Comparison of ENCODE assay signal across 1 cellular context in the genomic region with DNA sequence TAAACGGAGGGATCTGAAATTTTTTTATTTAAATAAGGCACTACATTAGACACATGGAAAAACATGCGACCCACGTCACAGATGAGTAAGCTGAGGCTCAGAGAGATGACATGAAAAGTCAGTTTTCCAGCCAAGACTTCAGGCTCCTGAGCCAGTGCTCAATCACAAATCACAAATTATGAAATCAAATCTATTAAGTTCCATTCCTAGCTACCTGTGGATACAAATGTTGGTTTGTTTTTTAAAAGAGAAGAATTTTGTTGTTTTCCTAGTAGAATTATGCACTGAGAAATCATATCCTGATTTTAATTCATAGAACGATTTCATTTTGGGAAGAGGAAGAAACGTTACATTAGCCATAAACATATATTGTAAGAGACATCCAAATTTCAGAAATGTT.
TF ChIP-seq lines count a peak whose summit lies in the region.

No MANE protein-coding gene starts in this region.

TF ChIP-seq in SK-N-SH, 30 proteins besides CTCF, POLR2A, EP300 and RAD21 (continued from another document):
- TF ChIP-seq, protein P1, sequence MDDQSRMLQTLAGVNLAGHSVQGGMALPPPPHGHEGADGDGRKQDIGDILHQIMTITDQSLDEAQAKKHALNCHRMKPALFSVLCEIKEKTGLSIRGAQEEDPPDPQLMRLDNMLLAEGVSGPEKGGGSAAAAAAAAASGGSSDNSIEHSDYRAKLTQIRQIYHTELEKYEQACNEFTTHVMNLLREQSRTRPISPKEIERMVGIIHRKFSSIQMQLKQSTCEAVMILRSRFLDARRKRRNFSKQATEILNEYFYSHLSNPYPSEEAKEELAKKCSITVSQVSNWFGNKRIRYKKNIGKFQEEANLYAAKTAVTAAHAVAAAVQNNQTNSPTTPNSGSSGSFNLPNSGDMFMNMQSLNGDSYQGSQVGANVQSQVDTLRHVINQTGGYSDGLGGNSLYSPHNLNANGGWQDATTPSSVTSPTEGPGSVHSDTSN (IDR thresholded peaks at IDR 0.05) = no peak
- TF ChIP-seq FOXJ3 (CRISPR knock-in tag; IDR thresholded peaks at IDR 0.05) = no peak
- TF ChIP-seq GATA2 (CRISPR knock-in tag; IDR thresholded peaks at IDR 0.05) = no peak
- TF ChIP-seq MEF2A (IDR thresholded peaks at IDR 0.05; ENCODE audit: borderline replicate concordance, low read depth) = no peak
- TF ChIP-seq TAF1 (IDR thresholded peaks at IDR 0.05; ENCODE audit: borderline replicate concordance, low read depth, low read length) = no peak
- no peak for TF ChIP-seq EZH2phosphoT487 (IDR thresholded peaks at IDR 0.05; ENCODE audit: borderline replicate concordance, low read depth)
- no peak for TF ChIP-seq RFX5 (IDR thresholded peaks at IDR 0.05; ENCODE audit: low read length)
- TF ChIP-seq SIN3A (IDR thresholded peaks at IDR 0.05; ENCODE audit: borderline replicate concordance, low read depth, low read length) = no peak
- TF ChIP-seq NRF1 (IDR thresholded peaks at IDR 0.05; ENCODE audit: low read depth, low read length) = no peak
TF ChIP-seq in SK-N-SH: peak in this region for 0.
